Comparison of ENCODE assay signal across 8 cellular contexts in the genomic region with DNA sequence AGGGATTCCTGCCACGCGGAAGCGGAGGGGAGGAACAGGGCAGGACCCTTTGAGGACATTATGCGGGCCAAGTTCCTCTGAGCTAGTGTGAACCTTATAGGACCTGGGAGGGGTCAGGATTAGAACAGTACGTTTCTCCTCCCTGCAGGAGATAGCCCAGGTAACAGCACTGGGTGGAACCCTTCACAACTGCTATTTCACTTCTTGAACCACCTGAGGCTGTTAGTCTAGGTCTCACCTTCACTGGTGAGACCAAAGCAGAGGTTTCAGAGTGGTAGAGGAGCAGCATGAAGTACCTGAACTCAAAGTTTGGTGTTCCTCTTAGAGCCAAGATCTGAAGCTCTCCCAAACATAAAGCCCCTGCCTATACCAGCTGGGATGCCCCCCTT. TPM values are rescaled to one million over a fixed set of nuclear protein-coding genes. Genes with fewer than 3 reads are reported as not detected.
DNase-seq lines count a peak whose midpoint lies in the region; ATAC-seq and TF ChIP-seq lines count a peak whose summit lies in the region.

No MANE protein-coding gene starts in this region.

- WGBS in GM23248 (ENCODE audit: low coverage in 1 of 2, low lambda C conversion rate in 2 of 2, missing lambda C conversion rate in 2 of 2), 2 experiments: 19 to 20% methylated on average over 4 to 5 of the region's 5 CpGs

- 0 out of 2 replicates have a peak, but pooled peaks cover 6% of the 10 kb centered on the region for H4K20me1 ChIP-seq in GM23248 (ENCODE audit: insufficient read depth)

- TF ChIP-seq CTCF in GM13976 (IDR thresholded peaks at IDR 0.05; ENCODE audit: borderline replicate concordance, control extremely low read depth, extremely low read depth, insufficient read depth, missing control alignments): no peak

- no peaks in the 10 kb centered on the region for H3K9me3 Mint-ChIP-seq in activated T-helper 2 cell treated with anti-CD3 and anti-CD28 coated beads, Interferon-gamma antibody, Interleukin-2, Interleukin-4, amounts not matched to agents 10 μg/mL and 5 μg/mL and 100 μg/mL, durations not matched to agents 14 hours and 24 hours and 36 hours
- no peaks in the 10 kb centered on the region for H3K9me3 Mint-ChIP-seq in stimulated activated naive B cell treated with anti-CD40 and anti-IgM and Interleukin-4, amounts not matched to agents 10 μg/mL and 1 μg/mL and 100 μg/mL, for 72 hours

- peaks cover 17% of the 10 kb centered on the region for H3K4me1 ChIP-seq in GM23248 (ENCODE audit: insufficient read depth)
- peaks cover 9% of the 10 kb centered on the region for H3K4me1 ChIP-seq in iPS-18a (ENCODE audit: control insufficient read depth, low read depth, low read length)

- intact Hi-C loops in activated T-helper 2 cell treated with anti-CD3 and anti-CD28 coated beads, Interferon-gamma antibody, Interleukin-2, Interleukin-4, amounts not matched to agents 10 μg/mL and 5 μg/mL and 100 μg/mL, durations not matched to agents 14 hours and 24 hours and 36 hours (cut with micrococcal nuclease): no loop called here

- H3K9ac ChIP-seq in GM23248 (peak overlapping the region; percentile 90), iPS-18a (ENCODE audit: low read length) (peak overlapping the region; percentile 68)

- H3K36me3 Mint-ChIP-seq in activated T-helper 2 cell treated with anti-CD3 and anti-CD28 coated beads, Interferon-gamma antibody, Interleukin-2, Interleukin-4, amounts not matched to agents 10 μg/mL and 5 μg/mL and 100 μg/mL, durations not matched to agents 14 hours and 24 hours and 36 hours (ENCODE audit: low read depth): peaks cover 59% of the 10 kb centered on the region
- H3K36me3 Mint-ChIP-seq in stimulated activated naive B cell treated with anti-CD40 and anti-IgM and Interleukin-4, amounts not matched to agents 10 μg/mL and 1 μg/mL and 100 μg/mL, for 72 hours: peaks cover 44 to 57% of the 10 kb centered on the region in 2 donors

- H3K27ac ChIP-seq in GM23248 (peak overlapping the region; percentile 95), iPS-18a (ENCODE audit: low read length) (peak overlapping the region; percentile 56)

- in situ Hi-C loops in GM23248 (cut with MboI) (no loop called here), GM13976 (cut with MboI; ENCODE audit: low sequenced_read_pairs, unreplicated experiment) (no loop called here)

- no peaks in the 10 kb centered on the region for H3K27me3 Mint-ChIP-seq in activated T-helper 2 cell treated with anti-CD3 and anti-CD28 coated beads, Interferon-gamma antibody, Interleukin-2, Interleukin-4, amounts not matched to agents 10 μg/mL and 5 μg/mL and 100 μg/mL, durations not matched to agents 14 hours and 24 hours and 36 hours (ENCODE audit: low read depth)
- no peaks in the 10 kb centered on the region for H3K27me3 Mint-ChIP-seq in stimulated activated naive B cell treated with anti-CD40 and anti-IgM and Interleukin-4, amounts not matched to agents 10 μg/mL and 1 μg/mL and 100 μg/mL, for 72 hours

- H3K4me2 ChIP-seq in GM23248 (ENCODE audit: unreplicated experiment): peak overlapping the region; percentile 90

- H3K36me3 ChIP-seq in GM23248 (ENCODE audit: low read depth) (peaks cover 25% of the 10 kb centered on the region; the same call in 1 of the 2 replicates), iPS-18a (ENCODE audit: control insufficient read depth, low read depth, low read length) (peaks cover 33% of the 10 kb centered on the region)

- DNase-seq in GM23248: no peak
- no peak for DNase-seq in activated T-helper 2 cell treated with anti-CD3 and anti-CD28 coated beads, Interferon-gamma antibody, Interleukin-2, Interleukin-4, amounts not matched to agents 10 μg/mL and 5 μg/mL and 100 μg/mL, durations not matched to agents 14 hours and 24 hours and 36 hours (ENCODE audit: low spot score)
- no peak for DNase-seq in stimulated activated naive B cell treated with anti-CD40 and anti-IgM and Interleukin-4, amounts not matched to agents 10 μg/mL and 1 μg/mL and 100 μg/mL, for 72 hours
- no peak for DNase-seq in GM13976 (ENCODE audit: low spot score)
- DNase-seq in NCI-H526 (lab: John Stamatoyannopoulos, UW): no peak
- no peak for DNase-seq in NCI-H1092 treated with DMSO at 0.1 percent for 48 hours (lab: John Stamatoyannopoulos, UW)

- ATAC-seq in stimulated activated naive B cell treated with anti-CD40 and anti-IgM and Interleukin-4, amounts not matched to agents 10 μg/mL and 1 μg/mL and 100 μg/mL, for 72 hours (replicated peaks): peak; percentile 13 to 15
- ATAC-seq in GM21526 (IDR thresholded peaks at IDR 0.05; ENCODE audit: low FRiP score, unreplicated experiment): no peak

- H3K27me3 ChIP-seq in GM23248 (replicated peaks; ENCODE audit: insufficient read depth): no peaks in the 10 kb centered on the region
- H3K27me3 ChIP-seq in iPS-18a (ENCODE audit: control insufficient read depth, insufficient read depth, low read length): no peaks in the 10 kb centered on the region

- no peaks in the 10 kb centered on the region for H3K9me3 ChIP-seq in GM23248 (ENCODE audit: low read depth)
- no peaks in the 10 kb centered on the region for H3K9me3 ChIP-seq in iPS-18a (ENCODE audit: control insufficient read depth, low read depth, low read length)

- H2AFZ ChIP-seq in GM23248: peak overlapping the region; percentile 66

- H3K79me2 ChIP-seq in GM23248 (ENCODE audit: insufficient read depth): peaks cover 27% of the 10 kb centered on the region

- H3K27ac Mint-ChIP-seq in activated T-helper 2 cell treated with anti-CD3 and anti-CD28 coated beads, Interferon-gamma antibody, Interleukin-2, Interleukin-4, amounts not matched to agents 10 μg/mL and 5 μg/mL and 100 μg/mL, durations not matched to agents 14 hours and 24 hours and 36 hours: peak overlapping the region; percentile 84
- H3K27ac Mint-ChIP-seq in stimulated activated naive B cell treated with anti-CD40 and anti-IgM and Interleukin-4, amounts not matched to agents 10 μg/mL and 1 μg/mL and 100 μg/mL, for 72 hours: peak overlapping the region; percentile 92

- peaks cover 49% of the 10 kb centered on the region for H3F3A ChIP-seq in GM23248 (ENCODE audit: insufficient read depth)

- peak overlapping the region; percentile 76 for H3K4me3 Mint-ChIP-seq in activated T-helper 2 cell treated with anti-CD3 and anti-CD28 coated beads, Interferon-gamma antibody, Interleukin-2, Interleukin-4, amounts not matched to agents 10 μg/mL and 5 μg/mL and 100 μg/mL, durations not matched to agents 14 hours and 24 hours and 36 hours (ENCODE audit: low read depth)
- H3K4me3 Mint-ChIP-seq in stimulated activated naive B cell treated with anti-CD40 and anti-IgM and Interleukin-4, amounts not matched to agents 10 μg/mL and 1 μg/mL and 100 μg/mL, for 72 hours: peak overlapping the region; percentile 73 to 80

- H3K4me3 ChIP-seq in GM23248 (peak overlapping the region; percentile 73), iPS-18a (ENCODE audit: low read length) (peak overlapping the region; percentile 63)

- peaks cover 22% of the 10 kb centered on the region for H3K4me1 Mint-ChIP-seq in activated T-helper 2 cell treated with anti-CD3 and anti-CD28 coated beads, Interferon-gamma antibody, Interleukin-2, Interleukin-4, amounts not matched to agents 10 μg/mL and 5 μg/mL and 100 μg/mL, durations not matched to agents 14 hours and 24 hours and 36 hours (ENCODE audit: low read depth)
- H3K4me1 Mint-ChIP-seq in stimulated activated naive B cell treated with anti-CD40 and anti-IgM and Interleukin-4, amounts not matched to agents 10 μg/mL and 1 μg/mL and 100 μg/mL, for 72 hours: peaks cover 36 to 56% of the 10 kb centered on the region in 2 donors

- H3K9me2 ChIP-seq in GM23248 (ENCODE audit: insufficient read depth): no peaks in the 10 kb centered on the region

RNA-seq across cellular contexts. Expression of gene EIF4EBP3, which starts 0.8 kb away (rescaled TPM):
- 0.54 and 2.3 TPM in 2 replicates for total RNA-seq in GM23248 (2014; rRNA removed; shearing (Covaris generic))
- polyA plus RNA-seq in GM23248 (2016; fragmentation: Nextera tagmentation; extraction: Ambion mirVana): 14.1 and 14.5 TPM in 2 replicates
- 9.2 and 15.0 TPM in 2 replicates for total RNA-seq in activated T-helper 2 cell treated with anti-CD3 and anti-CD28 coated beads, Interferon-gamma antibody, Interleukin-2, Interleukin-4, amounts not matched to agents 10 μg/mL and 5 μg/mL and 100 μg/mL, durations not matched to agents 14 hours and 24 hours and 36 hours

RNA-seq across cellular contexts. Expression of gene SRA1, which starts 9.0 kb away (rescaled TPM):
- total RNA-seq in GM23248 (2014; rRNA removed; shearing (Covaris generic)): 41.6 and 46.2 TPM in 2 replicates
- polyA plus RNA-seq in GM23248 (2016; fragmentation: Nextera tagmentation; extraction: Ambion mirVana): 90.6 and 91.2 TPM in 2 replicates
- 45.9 and 48.2 TPM in 2 replicates for total RNA-seq in activated T-helper 2 cell treated with anti-CD3 and anti-CD28 coated beads, Interferon-gamma antibody, Interleukin-2, Interleukin-4, amounts not matched to agents 10 μg/mL and 5 μg/mL and 100 μg/mL, durations not matched to agents 14 hours and 24 hours and 36 hours

RNA-seq across cellular contexts. Expression of gene APBB3, which starts 16.1 kb away (rescaled TPM):
- total RNA-seq in GM23248 (2014; rRNA removed; shearing (Covaris generic)): 13.8 and 14.8 TPM in 2 replicates
- polyA plus RNA-seq in GM23248 (2016; fragmentation: Nextera tagmentation; extraction: Ambion mirVana): 13.1 and 13.2 TPM in 2 replicates
- total RNA-seq in activated T-helper 2 cell treated with anti-CD3 and anti-CD28 coated beads, Interferon-gamma antibody, Interleukin-2, Interleukin-4, amounts not matched to agents 10 μg/mL and 5 μg/mL and 100 μg/mL, durations not matched to agents 14 hours and 24 hours and 36 hours: 15.1 and 17.9 TPM in 2 replicates

RNA-seq across cellular contexts. Expression of gene SLC35A4, which starts 16.3 kb away (rescaled TPM):
- total RNA-seq in GM23248 (2014; rRNA removed; shearing (Covaris generic)): 11.8 and 19.6 TPM in 2 replicates
- polyA plus RNA-seq in GM23248 (2016; fragmentation: Nextera tagmentation; extraction: Ambion mirVana): 45.2 and 49.5 TPM in 2 replicates
- 91.9 and 97.3 TPM in 2 replicates for total RNA-seq in activated T-helper 2 cell treated with anti-CD3 and anti-CD28 coated beads, Interferon-gamma antibody, Interleukin-2, Interleukin-4, amounts not matched to agents 10 μg/mL and 5 μg/mL and 100 μg/mL, durations not matched to agents 14 hours and 24 hours and 36 hours
